Comparison of ENCODE assay signal across 1 cellular context in the genomic region with DNA sequence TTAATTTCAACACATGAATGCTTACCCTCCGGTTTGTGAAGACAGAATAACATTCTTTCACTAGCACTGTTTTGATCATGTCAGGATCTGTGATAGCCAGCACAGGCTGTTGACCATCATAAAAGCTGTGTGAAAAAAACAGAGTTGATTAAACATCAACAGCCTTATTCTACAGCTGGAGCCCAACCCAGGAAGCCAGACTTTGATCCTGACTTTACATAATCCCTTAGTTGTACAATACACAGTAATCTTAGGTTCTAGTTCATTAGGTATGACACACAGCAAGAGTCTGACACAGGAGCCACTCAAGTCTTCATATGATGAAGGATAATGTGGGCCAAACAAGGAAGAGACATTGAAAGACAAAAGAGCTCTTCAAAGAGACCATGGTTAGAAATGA.
TF ChIP-seq lines count a peak whose summit lies in the region.

No MANE protein-coding gene starts in this region.

TF ChIP-seq in HepG2, 621 proteins besides CTCF, POLR2A, EP300 and RAD21 (continues in another document):
- TF ChIP-seq ZNF331 (CRISPR knock-in tag; IDR thresholded peaks at IDR 0.05) (peak; percentile 88), ZSCAN22 (CRISPR knock-in tag; IDR thresholded peaks at IDR 0.05) (no peak), ZNF724P (CRISPR knock-in tag; IDR thresholded peaks at IDR 0.05; ENCODE audit: borderline replicate concordance) (no peak), NRL (CRISPR knock-in tag; IDR thresholded peaks at IDR 0.05; ENCODE audit: borderline replicate concordance) (no peak), ZNF20 (CRISPR knock-in tag; IDR thresholded peaks at IDR 0.05) (no peak), ZMYM3 (CRISPR knock-in tag; IDR thresholded peaks at IDR 0.05) (peak; percentile 40; the same call in 1 of the 2 replicates), SMC3 (IDR thresholded peaks at IDR 0.05; ENCODE audit: low read length) (no peak), IKZF5 (CRISPR knock-in tag; IDR thresholded peaks at IDR 0.05) (0 out of 2 replicates have a peak, but pooled peaks have one; percentile 27), HOXA5 (CRISPR knock-in tag; IDR thresholded peaks at IDR 0.05) (0 out of 2 replicates have a peak, but pooled peaks have one; percentile 30), HDAC2 (CRISPR knock-in tag; IDR thresholded peaks at IDR 0.05) (peak; percentile 71), MIXL1 (CRISPR knock-in tag; IDR thresholded peaks at IDR 0.05) (peak; percentile 86), ZBTB26 (CRISPR knock-in tag; IDR thresholded peaks at IDR 0.05; ENCODE audit: borderline replicate concordance) (no peak), PCBP2 (optimal IDR thresholded peaks at IDR 0.05; ENCODE audit: low read depth, low read length, poor library complexity, severe bottlenecking) (no peak), PITX1 (CRISPR knock-in tag; IDR thresholded peaks at IDR 0.05) (peak; percentile 65; the same call in 1 of the 2 replicates), CENPT (CRISPR knock-in tag; IDR thresholded peaks at IDR 0.05; ENCODE audit: low read depth) (no peak), CEBPZ (IDR thresholded peaks at IDR 0.05; ENCODE audit: low read length) (no peak), MIER2 (CRISPR knock-in tag; IDR thresholded peaks at IDR 0.05) (0 out of 2 replicates have a peak, but pooled peaks have one; percentile 12), PPARG (CRISPR knock-in tag; conservative IDR thresholded peaks at IDR 0.05) (0 out of 2 replicates have a peak, but pooled peaks have one; percentile 47), ZNF574 (CRISPR knock-in tag; IDR thresholded peaks at IDR 0.05) (no peak), ZNF121 (CRISPR knock-in tag; IDR thresholded peaks at IDR 0.05) (no peak), GATAD2A (CRISPR knock-in tag; IDR thresholded peaks at IDR 0.05) (peak; percentile 76; the same call in 1 of the 2 replicates), TARDBP (CRISPR knock-in tag; IDR thresholded peaks at IDR 0.05) (0 out of 2 replicates have a peak, but pooled peaks have one; percentile 19), ZNF776 (CRISPR knock-in tag; IDR thresholded peaks at IDR 0.05) (no peak), POGZ (CRISPR knock-in tag; IDR thresholded peaks at IDR 0.05) (peak; percentile 63), ZNF264 (CRISPR knock-in tag; IDR thresholded peaks at IDR 0.05) (0 out of 2 replicates have a peak, but pooled peaks have one; percentile 21), ISL2 (CRISPR knock-in tag; IDR thresholded peaks at IDR 0.05) (no peak), GPN1 (CRISPR knock-in tag; IDR thresholded peaks at IDR 0.05; ENCODE audit: borderline replicate concordance) (no peak), AKAP8 (CRISPR knock-in tag; IDR thresholded peaks at IDR 0.05) (no peak), ZNF563 (CRISPR knock-in tag; IDR thresholded peaks at IDR 0.05) (no peak), ZNF75D (CRISPR knock-in tag; IDR thresholded peaks at IDR 0.05; ENCODE audit: borderline replicate concordance) (no peak), ATAD3A (CRISPR knock-in tag; IDR thresholded peaks at IDR 0.05) (no peak), SMAD1 (CRISPR knock-in tag; IDR thresholded peaks at IDR 0.05; ENCODE audit: borderline replicate concordance, low read depth) (no peak), ZNF333 (CRISPR knock-in tag; IDR thresholded peaks at IDR 0.05; ENCODE audit: borderline replicate concordance) (no peak), ZFP37 (CRISPR knock-in tag; IDR thresholded peaks at IDR 0.05; ENCODE audit: borderline replicate concordance) (no peak), ETV5 (CRISPR knock-in tag; IDR thresholded peaks at IDR 0.05; ENCODE audit: borderline replicate concordance) (peak; percentile 43; the same call in 1 of the 2 replicates), IKZF4 (CRISPR knock-in tag; IDR thresholded peaks at IDR 0.05; ENCODE audit: borderline replicate concordance, low read depth, not compliant biosample characterization) (no peak), MYC (CRISPR knock-in tag; IDR thresholded peaks at IDR 0.05; ENCODE audit: borderline replicate concordance) (no peak), ZNF350 (CRISPR knock-in tag; IDR thresholded peaks at IDR 0.05; ENCODE audit: borderline replicate concordance, low read depth) (no peak), SOX13 (IDR thresholded peaks at IDR 0.05) (no peak), SOX13 (CRISPR knock-in tag; conservative IDR thresholded peaks at IDR 0.05 in 1 of 2, IDR thresholded peaks at IDR 0.05 in 1 of 2) (peak in 1 of 2 experiments; percentile 79; a peak in 2 of 4 replicates), TFAP4 (IDR thresholded peaks at IDR 0.05; ENCODE audit: borderline replicate concordance, low read depth) (peak; percentile 94), SP2 (CRISPR knock-in tag; IDR thresholded peaks at IDR 0.05) (no peak), KDM1A (CRISPR knock-in tag; IDR thresholded peaks at IDR 0.05) (no peak), ZEB1 (IDR thresholded peaks at IDR 0.05; ENCODE audit: insufficient replicate concordance, low read depth) (no peak), MBD4 (IDR thresholded peaks at IDR 0.05; ENCODE audit: borderline replicate concordance, low read length) (no peak), IRF2 (CRISPR knock-in tag; IDR thresholded peaks at IDR 0.05) (0 out of 2 replicates have a peak, but pooled peaks have one; percentile 15), NCOR1 (IDR thresholded peaks at IDR 0.05; ENCODE audit: borderline replicate concordance, low read length) (peak; percentile 45; the same call in 1 of the 2 replicates), FOXP1 (IDR thresholded peaks at IDR 0.05) (no peak), FOXP1 (CRISPR knock-in tag; IDR thresholded peaks at IDR 0.05) (peak; percentile 62; the same call in 1 of the 2 replicates), CHD2 (IDR thresholded peaks at IDR 0.05; ENCODE audit: low read depth, low read length) (no peak), SIX4 (CRISPR knock-in tag; IDR thresholded peaks at IDR 0.05) (no peak), ZSCAN31 (CRISPR knock-in tag; IDR thresholded peaks at IDR 0.05; ENCODE audit: low read depth) (no peak), YEATS2 (CRISPR knock-in tag; IDR thresholded peaks at IDR 0.05; ENCODE audit: borderline replicate concordance) (no peak), ZNF644 (CRISPR knock-in tag; IDR thresholded peaks at IDR 0.05; ENCODE audit: low read depth) (peak; percentile 75), TCF7L2 (IDR thresholded peaks at IDR 0.05; ENCODE audit: low read depth, low read length) (no peak), TCF7 (IDR thresholded peaks at IDR 0.05; ENCODE audit: low read depth) (peak; percentile 58), TAF15 (IDR thresholded peaks at IDR 0.05; ENCODE audit: low read depth, low read length, poor library complexity, severe bottlenecking) (no peak), AGO2 (optimal IDR thresholded peaks at IDR 0.05; ENCODE audit: low read depth, low read length) (no peak), NFKBIZ (CRISPR knock-in tag; IDR thresholded peaks at IDR 0.05) (no peak), HNF4A (CRISPR knock-in tag; IDR thresholded peaks at IDR 0.05) (peak; percentile 91)
- TF ChIP-seq, protein P1, sequence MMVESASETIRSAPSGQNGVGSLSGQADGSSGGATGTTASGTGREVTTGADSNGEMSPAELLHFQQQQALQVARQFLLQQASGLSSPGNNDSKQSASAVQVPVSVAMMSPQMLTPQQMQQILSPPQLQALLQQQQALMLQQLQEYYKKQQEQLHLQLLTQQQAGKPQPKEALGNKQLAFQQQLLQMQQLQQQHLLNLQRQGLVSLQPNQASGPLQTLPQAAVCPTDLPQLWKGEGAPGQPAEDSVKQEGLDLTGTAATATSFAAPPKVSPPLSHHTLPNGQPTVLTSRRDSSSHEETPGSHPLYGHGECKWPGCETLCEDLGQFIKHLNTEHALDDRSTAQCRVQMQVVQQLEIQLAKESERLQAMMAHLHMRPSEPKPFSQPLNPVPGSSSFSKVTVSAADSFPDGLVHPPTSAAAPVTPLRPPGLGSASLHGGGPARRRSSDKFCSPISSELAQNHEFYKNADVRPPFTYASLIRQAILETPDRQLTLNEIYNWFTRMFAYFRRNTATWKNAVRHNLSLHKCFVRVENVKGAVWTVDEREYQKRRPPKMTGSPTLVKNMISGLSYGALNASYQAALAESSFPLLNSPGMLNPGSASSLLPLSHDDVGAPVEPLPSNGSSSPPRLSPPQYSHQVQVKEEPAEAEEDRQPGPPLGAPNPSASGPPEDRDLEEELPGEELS (CRISPR knock-in tag; IDR thresholded peaks at IDR 0.05), result peak; percentile 87
- TF ChIP-seq, protein P2, sequence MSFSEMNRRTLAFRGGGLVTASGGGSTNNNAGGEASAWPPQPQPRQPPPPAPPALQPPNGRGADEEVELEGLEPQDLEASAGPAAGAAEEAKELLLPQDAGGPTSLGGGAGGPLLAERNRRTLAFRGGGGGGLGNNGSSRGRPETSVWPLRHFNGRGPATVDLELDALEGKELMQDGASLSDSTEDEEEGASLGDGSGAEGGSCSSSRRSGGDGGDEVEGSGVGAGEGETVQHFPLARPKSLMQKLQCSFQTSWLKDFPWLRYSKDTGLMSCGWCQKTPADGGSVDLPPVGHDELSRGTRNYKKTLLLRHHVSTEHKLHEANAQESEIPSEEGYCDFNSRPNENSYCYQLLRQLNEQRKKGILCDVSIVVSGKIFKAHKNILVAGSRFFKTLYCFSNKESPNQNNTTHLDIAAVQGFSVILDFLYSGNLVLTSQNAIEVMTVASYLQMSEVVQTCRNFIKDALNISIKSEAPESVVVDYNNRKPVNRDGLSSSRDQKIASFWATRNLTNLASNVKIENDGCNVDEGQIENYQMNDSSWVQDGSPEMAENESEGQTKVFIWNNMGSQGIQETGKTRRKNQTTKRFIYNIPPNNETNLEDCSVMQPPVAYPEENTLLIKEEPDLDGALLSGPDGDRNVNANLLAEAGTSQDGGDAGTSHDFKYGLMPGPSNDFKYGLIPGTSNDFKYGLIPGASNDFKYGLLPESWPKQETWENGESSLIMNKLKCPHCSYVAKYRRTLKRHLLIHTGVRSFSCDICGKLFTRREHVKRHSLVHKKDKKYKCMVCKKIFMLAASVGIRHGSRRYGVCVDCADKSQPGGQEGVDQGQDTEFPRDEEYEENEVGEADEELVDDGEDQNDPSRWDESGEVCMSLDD (CRISPR knock-in tag; IDR thresholded peaks at IDR 0.05; ENCODE audit: borderline replicate concordance), result no peak
